In genomic region chr12:132986001-132986884, GRCh38 we compare ENCODE assay signal across 8 cellular contexts. TPM values are rescaled to one million over a fixed set of nuclear protein-coding genes. Genes with fewer than 3 reads are reported as not detected.
DNase-seq lines count a peak whose midpoint lies in the region; ATAC-seq and TF ChIP-seq lines count a peak whose summit lies in the region.

A gene with protein sequence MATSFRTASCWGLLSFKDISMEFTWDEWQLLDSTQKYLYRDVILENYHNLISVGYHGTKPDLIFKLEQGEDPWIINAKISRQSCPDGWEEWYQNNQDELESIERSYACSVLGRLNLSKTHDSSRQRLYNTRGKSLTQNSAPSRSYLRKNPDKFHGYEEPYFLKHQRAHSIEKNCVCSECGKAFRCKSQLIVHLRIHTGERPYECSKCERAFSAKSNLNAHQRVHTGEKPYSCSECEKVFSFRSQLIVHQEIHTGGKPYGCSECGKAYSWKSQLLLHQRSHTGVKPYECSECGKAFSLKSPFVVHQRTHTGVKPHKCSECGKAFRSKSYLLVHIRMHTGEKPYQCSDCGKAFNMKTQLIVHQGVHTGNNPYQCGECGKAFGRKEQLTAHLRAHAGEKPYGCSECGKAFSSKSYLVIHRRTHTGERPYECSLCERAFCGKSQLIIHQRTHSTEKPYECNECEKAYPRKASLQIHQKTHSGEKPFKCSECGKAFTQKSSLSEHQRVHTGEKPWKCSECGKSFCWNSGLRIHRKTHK (plus strand): TSS chr12:132986367. CDS start chr12:132986841, 474 bp downstream.

- H3K9me3 ChIP-seq in osteoblast (ENCODE audit: low read depth, low read length): no peaks in the 10 kb centered on the region
- H3K9me3 ChIP-seq in thoracic aorta: peaks cover 21% of the 10 kb centered on the region

- peak within 1 kb of the TSS; percentile 97 for H3K4me2 ChIP-seq in osteoblast (ENCODE audit: insufficient read depth, low read length)

- peaks cover 4% of the 10 kb centered on the region for H4K20me1 ChIP-seq in osteoblast (ENCODE audit: insufficient read depth, low read length)

- POLR2A ChIA-PET in GM10248 (lab: Yijun Ruan, JAX): interaction anchor here (1.2 kb wide), 1 partner anchor 94 kb away, joined by 4 read pairs; no protein-coding TSS in a partner anchor

- peak within 1 kb of the TSS; percentile 94 for H3K27ac Mint-ChIP-seq in activated naive CD8-positive, alpha-beta T cell
- peak within 1 kb of the TSS; percentile 92 for H3K27ac Mint-ChIP-seq in glutamatergic neuron (ENCODE audit: unreplicated experiment)

- H3K79me2 ChIP-seq in osteoblast (ENCODE audit: insufficient read depth, low read length): peaks cover 51% of the 10 kb centered on the region

- ATAC-seq in HG02623 (IDR thresholded peaks at IDR 0.05; ENCODE audit: unreplicated experiment) (peak; percentile 95), thoracic aorta (ENCODE audit: insufficient number of reproducible peaks, low FRiP score, low read depth) (peak; percentile 94)

- peak within 1 kb of the TSS; percentile 99 for H3K4me3 ChIP-seq in osteoblast (ENCODE audit: insufficient read depth, low read length)
- H3K4me3 ChIP-seq in thoracic aorta: peak within 1 kb of the TSS; percentile 99

- H3K36me3 ChIP-seq in osteoblast (ENCODE audit: insufficient read depth, low read length): peaks cover 2% of the 10 kb centered on the region
- H3K36me3 ChIP-seq in thoracic aorta: peaks cover 10% of the 10 kb centered on the region

- peak; percentile 96 for DNase-seq in GM10248 (ENCODE audit: extremely low spot score)
- peak; percentile 93 for DNase-seq in NCI-H1105 (lab: John Stamatoyannopoulos, UW)
- peak; percentile 60 for DNase-seq in SKM-1 treated with dmso at 0.1 percent for 144 hours (lab: John Stamatoyannopoulos, UW; ENCODE audit: unreplicated experiment)
- peak; percentile 88 for DNase-seq in glutamatergic neuron
- DNase-seq in osteoblast (ENCODE audit: insufficient read length, low spot score, missing footprints): peak; percentile 97
- peak; percentile 68 for DNase-seq in thoracic aorta (ENCODE audit: low spot score)

- H3K9me3 Mint-ChIP-seq in activated naive CD8-positive, alpha-beta T cell (ENCODE audit: low read depth): peaks cover 11% of the 10 kb centered on the region
- peaks cover 7% of the 10 kb centered on the region for H3K9me3 Mint-ChIP-seq in glutamatergic neuron (ENCODE audit: unreplicated experiment)

- H3K4me1 ChIP-seq in osteoblast (ENCODE audit: insufficient read depth, low read length) (peaks cover 7% of the 10 kb centered on the region), thoracic aorta (ENCODE audit: control insufficient read depth in 1 of 2, low read depth in 2 of 2) (peaks cover 4 to 13% of the 10 kb centered on the region in 2 donors)

- H3K27ac ChIP-seq in osteoblast (ENCODE audit: low read depth, low read length) (peak within 1 kb of the TSS; percentile 57), thoracic aorta (peak within 1 kb of the TSS; percentile 70 to 86)

- peak within 1 kb of the TSS; percentile 93 for H2AFZ ChIP-seq in osteoblast (ENCODE audit: low read length)

- CTCF ChIA-PET in GM10248 (lab: Yijun Ruan, JAX): interaction anchor here (1.0 to 2.3 kb wide), 5 partner anchors 10 to 195 kb away, joined by 3 to 11 read pairs (median 3); partner anchors contain the start of gene ZNF268

- TF ChIP-seq CTCF in GM10248 (IDR thresholded peaks at IDR 0.05; ENCODE audit: control extremely low read depth, extremely low read depth, low read depth, missing control alignments): no peak
- TF ChIP-seq CTCF in glutamatergic neuron (IDR thresholded peaks at IDR 0.05; ENCODE audit: partially characterized antibody, unreplicated experiment): no peak
- no peak for TF ChIP-seq CTCF in osteoblast (IDR thresholded peaks at IDR 0.05; ENCODE audit: extremely low read depth, low read depth, low read length)
- TF ChIP-seq CTCF in thoracic aorta (IDR thresholded peaks at IDR 0.05): no peak

- H3K4me1 Mint-ChIP-seq in activated naive CD8-positive, alpha-beta T cell (ENCODE audit: low read depth): peaks cover 34% of the 10 kb centered on the region
- peaks cover 3% of the 10 kb centered on the region for H3K4me1 Mint-ChIP-seq in glutamatergic neuron (ENCODE audit: low read depth, unreplicated experiment)

- H3K27me3 Mint-ChIP-seq in activated naive CD8-positive, alpha-beta T cell: peaks cover 2% of the 10 kb centered on the region
- peaks cover 6% of the 10 kb centered on the region for H3K27me3 Mint-ChIP-seq in glutamatergic neuron (ENCODE audit: unreplicated experiment)

- H3K27me3 ChIP-seq in osteoblast (ENCODE audit: insufficient read depth, low read length) (no peaks in the 10 kb centered on the region), thoracic aorta (replicated peaks; ENCODE audit: insufficient read depth) (no peaks in the 10 kb centered on the region)

- peaks cover 25% of the 10 kb centered on the region for H3K36me3 Mint-ChIP-seq in activated naive CD8-positive, alpha-beta T cell
- peaks cover 30% of the 10 kb centered on the region for H3K36me3 Mint-ChIP-seq in glutamatergic neuron (ENCODE audit: unreplicated experiment)

- peak within 1 kb of the TSS; percentile 91 for H3K4me3 Mint-ChIP-seq in activated naive CD8-positive, alpha-beta T cell
- H3K4me3 Mint-ChIP-seq in glutamatergic neuron (ENCODE audit: unreplicated experiment): peak within 1 kb of the TSS; percentile 84

RNA-seq across cellular contexts. Expression of the gene that starts here (rescaled TPM):
- total RNA-seq in glutamatergic neuron (ENCODE audit: unreplicated experiment): 15.9 TPM
- 20.3 and 22.1 TPM in 2 replicates for total RNA-seq in osteoblast
- total RNA-seq in thoracic aorta: 10 to 100 TPM in 1 of 2 donors, 1 to 10 TPM in 1; 8.1 to 18.8 TPM

Comparison
In these comparisons a context has a peak if more than half of its experiments do, and no peak if none do; other contexts are left out.
1. Peak in every context shown above with its lines: DNase-seq, ATAC-seq, H3K4me3 ChIP-seq and H3K27ac ChIP-seq.